In the genomic region with DNA sequence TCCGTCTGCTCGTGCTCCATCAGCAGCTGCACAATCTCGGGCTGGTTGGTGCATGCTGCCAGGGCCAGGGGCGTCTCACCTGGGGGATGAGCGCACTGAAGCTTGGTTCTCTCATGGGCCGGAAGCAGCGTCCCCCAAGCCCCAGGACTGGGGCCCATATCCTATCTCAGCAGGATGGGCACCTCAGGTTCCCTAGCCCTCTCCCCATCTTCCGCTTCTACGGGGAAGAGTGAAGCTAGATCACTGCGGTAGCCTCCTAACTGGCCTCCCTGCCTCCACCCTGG, we compare ENCODE assay signal across 1 cellular context.
TF ChIP-seq lines count a peak whose summit lies in the region.

No MANE protein-coding gene starts in this region.

TF ChIP-seq in H1, 55 proteins besides CTCF, POLR2A, EP300 and RAD21:
- TF ChIP-seq NANOG (IDR thresholded peaks at IDR 0.05; ENCODE audit: insufficient read depth, low read depth, low read length, poor library complexity, severe bottlenecking) (no peak), POLR2AphosphoS5 (IDR thresholded peaks at IDR 0.05; ENCODE audit: low read depth, low read length) (no peak), KDM5A (IDR thresholded peaks at IDR 0.05; ENCODE audit: low read length) (no peak), BRCA1 (IDR thresholded peaks at IDR 0.05; ENCODE audit: low read depth, low read length) (no peak), KDM4A (IDR thresholded peaks at IDR 0.05; ENCODE audit: low read depth, low read length, severe bottlenecking) (no peak)
- TF ChIP-seq, protein P1, sequence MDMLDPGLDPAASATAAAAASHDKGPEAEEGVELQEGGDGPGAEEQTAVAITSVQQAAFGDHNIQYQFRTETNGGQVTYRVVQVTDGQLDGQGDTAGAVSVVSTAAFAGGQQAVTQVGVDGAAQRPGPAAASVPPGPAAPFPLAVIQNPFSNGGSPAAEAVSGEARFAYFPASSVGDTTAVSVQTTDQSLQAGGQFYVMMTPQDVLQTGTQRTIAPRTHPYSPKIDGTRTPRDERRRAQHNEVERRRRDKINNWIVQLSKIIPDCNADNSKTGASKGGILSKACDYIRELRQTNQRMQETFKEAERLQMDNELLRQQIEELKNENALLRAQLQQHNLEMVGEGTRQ (IDR thresholded peaks at IDR 0.05; ENCODE audit: low read length): no peak
- TF ChIP-seq, protein P2, sequence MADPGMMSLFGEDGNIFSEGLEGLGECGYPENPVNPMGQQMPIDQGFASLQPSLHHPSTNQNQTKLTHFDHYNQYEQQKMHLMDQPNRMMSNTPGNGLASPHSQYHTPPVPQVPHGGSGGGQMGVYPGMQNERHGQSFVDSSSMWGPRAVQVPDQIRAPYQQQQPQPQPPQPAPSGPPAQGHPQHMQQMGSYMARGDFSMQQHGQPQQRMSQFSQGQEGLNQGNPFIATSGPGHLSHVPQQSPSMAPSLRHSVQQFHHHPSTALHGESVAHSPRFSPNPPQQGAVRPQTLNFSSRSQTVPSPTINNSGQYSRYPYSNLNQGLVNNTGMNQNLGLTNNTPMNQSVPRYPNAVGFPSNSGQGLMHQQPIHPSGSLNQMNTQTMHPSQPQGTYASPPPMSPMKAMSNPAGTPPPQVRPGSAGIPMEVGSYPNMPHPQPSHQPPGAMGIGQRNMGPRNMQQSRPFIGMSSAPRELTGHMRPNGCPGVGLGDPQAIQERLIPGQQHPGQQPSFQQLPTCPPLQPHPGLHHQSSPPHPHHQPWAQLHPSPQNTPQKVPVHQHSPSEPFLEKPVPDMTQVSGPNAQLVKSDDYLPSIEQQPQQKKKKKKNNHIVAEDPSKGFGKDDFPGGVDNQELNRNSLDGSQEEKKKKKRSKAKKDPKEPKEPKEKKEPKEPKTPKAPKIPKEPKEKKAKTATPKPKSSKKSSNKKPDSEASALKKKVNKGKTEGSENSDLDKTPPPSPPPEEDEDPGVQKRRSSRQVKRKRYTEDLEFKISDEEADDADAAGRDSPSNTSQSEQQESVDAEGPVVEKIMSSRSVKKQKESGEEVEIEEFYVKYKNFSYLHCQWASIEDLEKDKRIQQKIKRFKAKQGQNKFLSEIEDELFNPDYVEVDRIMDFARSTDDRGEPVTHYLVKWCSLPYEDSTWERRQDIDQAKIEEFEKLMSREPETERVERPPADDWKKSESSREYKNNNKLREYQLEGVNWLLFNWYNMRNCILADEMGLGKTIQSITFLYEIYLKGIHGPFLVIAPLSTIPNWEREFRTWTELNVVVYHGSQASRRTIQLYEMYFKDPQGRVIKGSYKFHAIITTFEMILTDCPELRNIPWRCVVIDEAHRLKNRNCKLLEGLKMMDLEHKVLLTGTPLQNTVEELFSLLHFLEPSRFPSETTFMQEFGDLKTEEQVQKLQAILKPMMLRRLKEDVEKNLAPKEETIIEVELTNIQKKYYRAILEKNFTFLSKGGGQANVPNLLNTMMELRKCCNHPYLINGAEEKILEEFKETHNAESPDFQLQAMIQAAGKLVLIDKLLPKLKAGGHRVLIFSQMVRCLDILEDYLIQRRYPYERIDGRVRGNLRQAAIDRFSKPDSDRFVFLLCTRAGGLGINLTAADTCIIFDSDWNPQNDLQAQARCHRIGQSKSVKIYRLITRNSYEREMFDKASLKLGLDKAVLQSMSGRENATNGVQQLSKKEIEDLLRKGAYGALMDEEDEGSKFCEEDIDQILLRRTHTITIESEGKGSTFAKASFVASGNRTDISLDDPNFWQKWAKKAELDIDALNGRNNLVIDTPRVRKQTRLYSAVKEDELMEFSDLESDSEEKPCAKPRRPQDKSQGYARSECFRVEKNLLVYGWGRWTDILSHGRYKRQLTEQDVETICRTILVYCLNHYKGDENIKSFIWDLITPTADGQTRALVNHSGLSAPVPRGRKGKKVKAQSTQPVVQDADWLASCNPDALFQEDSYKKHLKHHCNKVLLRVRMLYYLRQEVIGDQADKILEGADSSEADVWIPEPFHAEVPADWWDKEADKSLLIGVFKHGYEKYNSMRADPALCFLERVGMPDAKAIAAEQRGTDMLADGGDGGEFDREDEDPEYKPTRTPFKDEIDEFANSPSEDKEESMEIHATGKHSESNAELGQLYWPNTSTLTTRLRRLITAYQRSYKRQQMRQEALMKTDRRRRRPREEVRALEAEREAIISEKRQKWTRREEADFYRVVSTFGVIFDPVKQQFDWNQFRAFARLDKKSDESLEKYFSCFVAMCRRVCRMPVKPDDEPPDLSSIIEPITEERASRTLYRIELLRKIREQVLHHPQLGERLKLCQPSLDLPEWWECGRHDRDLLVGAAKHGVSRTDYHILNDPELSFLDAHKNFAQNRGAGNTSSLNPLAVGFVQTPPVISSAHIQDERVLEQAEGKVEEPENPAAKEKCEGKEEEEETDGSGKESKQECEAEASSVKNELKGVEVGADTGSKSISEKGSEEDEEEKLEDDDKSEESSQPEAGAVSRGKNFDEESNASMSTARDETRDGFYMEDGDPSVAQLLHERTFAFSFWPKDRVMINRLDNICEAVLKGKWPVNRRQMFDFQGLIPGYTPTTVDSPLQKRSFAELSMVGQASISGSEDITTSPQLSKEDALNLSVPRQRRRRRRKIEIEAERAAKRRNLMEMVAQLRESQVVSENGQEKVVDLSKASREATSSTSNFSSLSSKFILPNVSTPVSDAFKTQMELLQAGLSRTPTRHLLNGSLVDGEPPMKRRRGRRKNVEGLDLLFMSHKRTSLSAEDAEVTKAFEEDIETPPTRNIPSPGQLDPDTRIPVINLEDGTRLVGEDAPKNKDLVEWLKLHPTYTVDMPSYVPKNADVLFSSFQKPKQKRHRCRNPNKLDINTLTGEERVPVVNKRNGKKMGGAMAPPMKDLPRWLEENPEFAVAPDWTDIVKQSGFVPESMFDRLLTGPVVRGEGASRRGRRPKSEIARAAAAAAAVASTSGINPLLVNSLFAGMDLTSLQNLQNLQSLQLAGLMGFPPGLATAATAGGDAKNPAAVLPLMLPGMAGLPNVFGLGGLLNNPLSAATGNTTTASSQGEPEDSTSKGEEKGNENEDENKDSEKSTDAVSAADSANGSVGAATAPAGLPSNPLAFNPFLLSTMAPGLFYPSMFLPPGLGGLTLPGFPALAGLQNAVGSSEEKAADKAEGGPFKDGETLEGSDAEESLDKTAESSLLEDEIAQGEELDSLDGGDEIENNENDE (IDR thresholded peaks at IDR 0.05; ENCODE audit: insufficient replicate concordance, low read length): no peak
